Comparison of ENCODE assay signal across 17 cellular contexts in the genomic region with DNA sequence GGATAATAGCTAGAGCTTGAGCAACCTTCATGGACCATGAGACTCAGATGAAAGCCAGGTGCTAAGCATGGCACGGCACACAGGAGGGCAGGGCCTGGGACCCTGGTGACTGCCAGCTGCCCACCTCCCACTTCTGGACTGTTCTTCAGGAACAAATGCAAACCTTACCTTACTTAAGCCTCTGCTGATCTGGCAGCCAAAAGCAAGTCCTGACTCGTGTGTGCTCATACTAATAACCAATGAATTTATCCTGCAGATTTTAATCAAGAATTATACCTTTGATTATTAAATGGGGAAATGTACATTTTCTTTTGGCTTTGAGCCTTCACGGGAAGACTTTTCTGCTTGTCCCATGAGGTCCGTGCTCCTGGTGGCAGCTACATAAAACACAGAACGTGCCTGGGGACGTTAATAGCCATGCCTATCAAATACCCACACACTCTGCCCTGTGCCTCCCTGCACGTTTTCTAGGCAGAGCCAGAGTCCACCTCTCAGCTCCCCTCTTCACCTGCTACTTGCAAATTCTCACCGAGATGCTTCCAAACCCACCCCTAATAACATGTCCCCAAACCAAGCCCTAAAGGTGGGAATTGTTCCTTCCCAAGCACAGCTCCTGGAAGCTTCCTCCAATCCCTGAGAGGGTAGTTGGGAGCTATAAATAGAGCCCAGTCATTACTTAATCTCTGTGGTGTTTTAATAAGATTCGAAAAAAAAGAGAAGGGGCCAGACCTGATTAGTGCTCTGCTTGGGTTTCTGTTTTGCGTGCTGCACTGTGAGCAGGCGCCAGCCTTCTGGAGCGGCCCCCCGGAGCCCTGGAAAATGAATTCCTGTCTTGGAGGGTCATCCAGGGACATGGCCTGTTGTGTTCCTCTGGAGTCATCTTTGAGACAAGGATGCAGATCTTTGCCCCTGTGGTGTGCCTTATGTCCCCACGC. TPM values are rescaled to one million over a fixed set of nuclear protein-coding genes. Genes with fewer than 3 reads are reported as not detected.
DNase-seq lines count a peak whose midpoint lies in the region; ATAC-seq, FAIRE-seq and TF ChIP-seq lines count a peak whose summit lies in the region.
"Had no signal": no experiment of that assay in that cellular context is flagged by ENCODE, and none has a peak within 500 bp of the region (broad histone marks: within the 10 kb centered on the region; RNA-seq: fewer than 3 reads in every experiment).

No MANE protein-coding gene starts in this region.

- H3K14ac ChIP-seq in mesenchymal stem cell (ENCODE audit: low read length in 2 of 2): peak overlapping the region in 1 of 2 experiments; percentile 93

- H2AK5ac ChIP-seq in mesenchymal stem cell (ENCODE audit: low read length, severe bottlenecking): no peak overlapping the region

- H3K9me3 ChIP-seq in A549 (peaks cover 8% of the 10 kb centered on the region), GM23248 (ENCODE audit: low read depth) (peaks cover 7% of the 10 kb centered on the region), mesenchymal stem cell (ENCODE audit: control insufficient read depth, low read length) (peaks cover 9% of the 10 kb centered on the region)
- H3K9me3 ChIP-seq: colonic mucosa, gastrocnemius medialis had no signal

- no peak for TF ChIP-seq CTCF in A549 (IDR thresholded peaks at IDR 0.05)
- no peak for TF ChIP-seq CTCF in bronchial epithelial cell (IDR thresholded peaks at IDR 0.05; ENCODE audit: insufficient read depth, low read length, severe bottlenecking)
- no peak for TF ChIP-seq CTCF in omental fat pad (IDR thresholded peaks at IDR 0.05)

- peak overlapping the region in 1 of 2 experiments; percentile 2 for H3K23ac ChIP-seq in mesenchymal stem cell (ENCODE audit: low read length in 2 of 2)

- no peaks in the 10 kb centered on the region for H3K9me2 ChIP-seq in GM23248 (ENCODE audit: insufficient read depth)

- in situ Hi-C loops in GM23248 (cut with MboI): no loop called here

- H3K27ac ChIP-seq in A549 (peak overlapping the region; percentile 81 to 86), GM23248 (peak overlapping the region; percentile 84), mesenchymal stem cell (ENCODE audit: low read length, poor library complexity, severe bottlenecking) (no peak overlapping the region)
- H3K27ac ChIP-seq: colonic mucosa, gastrocnemius medialis had no signal

- H3K9ac ChIP-seq in GM23248 (peak overlapping the region; percentile 67), mesenchymal stem cell (ENCODE audit: low read length) (peak overlapping the region; percentile 69)

- peak overlapping the region; percentile 97 to 98 for H3K4ac ChIP-seq in mesenchymal stem cell (ENCODE audit: low read depth in 1 of 2, low read length in 2 of 2)

- H4K91ac ChIP-seq in mesenchymal stem cell (ENCODE audit: low read length): peak overlapping the region; percentile 99

- peak overlapping the region; percentile 72; the same call in 2 of the 3 replicates for H3K4me2 ChIP-seq in A549
- peak overlapping the region; percentile 44 for H3K4me2 ChIP-seq in GM23248 (ENCODE audit: unreplicated experiment)
- no peak overlapping the region for H3K4me2 ChIP-seq in mesenchymal stem cell (ENCODE audit: low read length, poor library complexity, severe bottlenecking)

- H4K8ac ChIP-seq in mesenchymal stem cell (ENCODE audit: low read length): peak overlapping the region; percentile 88

- no peaks in the 10 kb centered on the region for H4K20me1 ChIP-seq in GM23248 (ENCODE audit: insufficient read depth)
- H4K20me1 ChIP-seq: BLaER1 treated with 17β-estradiol and CSF1 and Interleukin-3, amounts not matched to agents 10 nM and 100 nM had no signal

- peak overlapping the region; percentile 99 to 100 for H3K18ac ChIP-seq in mesenchymal stem cell (ENCODE audit: low read depth in 1 of 2, low read length in 2 of 2)

- CTCF ChIA-PET in A549 (lab: Yijun Ruan, JAX): interaction anchor here (0.7 to 1.2 kb wide), 2 partner anchors 68 to 188 kb away, joined by 3 read pairs; partner anchors contain the start of gene ECHDC2

- no peak for DNase-seq in A549 (ENCODE audit: low read depth in 1 of 2, low spot score in 1 of 2)
- DNase-seq in GM23248: peak; percentile 78
- DNase-seq in bronchial epithelial cell (ENCODE audit: low read depth): peak; percentile 50
- peak; percentile 95 for DNase-seq in mesenchymal stem cell
- no peak for DNase-seq in omental fat pad (ENCODE audit: low spot score)
- no peak for DNase-seq in A172 (ENCODE audit: low spot score)
- DNase-seq: activated CD4-positive, alpha-beta T cell treated with anti-CD3 and anti-CD28 coated beads, Interleukin-2, amount 50 U/mL, for 1 hour; colonic mucosa; gastrocnemius medialis; GDM1; left colon; NCI-H2081 treated with DMSO at 0.1 percent for 48 hours; T-cell had no signal

- TF ChIP-seq POLR2A in A549 (IDR thresholded peaks at IDR 0.05; ENCODE audit: low read length): no peak

- no peak for TF ChIP-seq EP300 in A549 (IDR thresholded peaks at IDR 0.05)

- H3K79me2 ChIP-seq in GM23248 (ENCODE audit: insufficient read depth): no peaks in the 10 kb centered on the region

- no peak overlapping the region for H2BK5ac ChIP-seq in mesenchymal stem cell (ENCODE audit: low read depth, low read length, poor library complexity, severe bottlenecking)

- H3F3A ChIP-seq in GM23248 (ENCODE audit: insufficient read depth): peaks cover 54% of the 10 kb centered on the region

- 82% methylated on average over 14 of the region's 14 CpGs for WGBS in A549 (ENCODE audit: missing lambda C conversion rate)
- 47 to 54% methylated on average over 14 of the region's 14 CpGs for WGBS in GM23248 (ENCODE audit: low coverage in 1 of 2, low lambda C conversion rate in 2 of 2, missing lambda C conversion rate in 2 of 2), 2 experiments
- 58% methylated on average over 12 of the region's 14 CpGs for WGBS in mesenchymal stem cell

- no peak for FAIRE-seq in A549 (lab: Jason Lieb, UNC)
- FAIRE-seq in bronchial epithelial cell (lab: Jason Lieb, UNC): peak; percentile 23

- H3K27me3 ChIP-seq in GM23248 (replicated peaks; ENCODE audit: insufficient read depth): no peaks in the 10 kb centered on the region
- no peaks in the 10 kb centered on the region for H3K27me3 ChIP-seq in bronchial epithelial cell (ENCODE audit: control insufficient read depth, insufficient read depth, low read length)
- no peaks in the 10 kb centered on the region for H3K27me3 ChIP-seq in mesenchymal stem cell (ENCODE audit: control insufficient read depth in 1 of 2, insufficient read depth in 1 of 2, low read length in 2 of 2)
- H3K27me3 ChIP-seq: BLaER1 treated with 17β-estradiol and CSF1 and Interleukin-3, amounts not matched to agents 10 nM and 100 nM; colonic mucosa had no signal

- H2AFZ ChIP-seq in GM23248 (0 out of 2 replicates have a peak overlapping the region, but pooled peaks have one; percentile 7), mesenchymal stem cell (ENCODE audit: low read depth, low read length) (no peak overlapping the region)

- H3K36me3 ChIP-seq in GM23248 (ENCODE audit: low read depth): no peaks in the 10 kb centered on the region
- no peaks in the 10 kb centered on the region for H3K36me3 ChIP-seq in bronchial epithelial cell (ENCODE audit: control insufficient read depth, insufficient read depth, low read length)
- no peaks in the 10 kb centered on the region for H3K36me3 ChIP-seq in mesenchymal stem cell (ENCODE audit: control insufficient read depth in 1 of 2, insufficient read depth in 2 of 2, low read depth in 1 of 2, low read length in 2 of 2)
- H3K36me3 ChIP-seq: BLaER1 treated with 17β-estradiol and CSF1 and Interleukin-3, amounts not matched to agents 10 nM and 100 nM; colonic mucosa; gastrocnemius medialis had no signal

- H2BK15ac ChIP-seq in mesenchymal stem cell (ENCODE audit: low read depth, poor library complexity, severe bottlenecking): peak overlapping the region; percentile 97

- no peak for TF ChIP-seq RAD21 in A549 (conservative IDR thresholded peaks at IDR 0.05 in 1 of 2, IDR thresholded peaks at IDR 0.05 in 1 of 2)

- ATAC-seq in A549 (no peak), GM21367 (IDR thresholded peaks at IDR 0.05; ENCODE audit: unreplicated experiment) (no peak), omental fat pad (ENCODE audit: low FRiP score) (no peak)
- no peak for ATAC-seq in activated CD4-positive, CD25-positive, alpha-beta regulatory T cell treated with anti-CD3 and anti-CD28 coated beads, Interleukin-2, amount 50 U/mL, for 24 hours
- ATAC-seq: left colon had no signal

- H3K4me1 ChIP-seq in A549 (peaks cover 52% of the 10 kb centered on the region), GM23248 (ENCODE audit: insufficient read depth) (peaks cover 41% of the 10 kb centered on the region), mesenchymal stem cell (ENCODE audit: control insufficient read depth, insufficient read depth, low read depth, low read length) (peaks cover 9% of the 10 kb centered on the region)
- H3K4me1 ChIP-seq: colonic mucosa had no signal

- H3K4me3 ChIP-seq in A549: no peak overlapping the region
- no peak overlapping the region for H3K4me3 ChIP-seq in GM23248
- no peak overlapping the region for H3K4me3 ChIP-seq in bronchial epithelial cell (ENCODE audit: low read depth, low read length)
- peak overlapping the region in 1 of 2 experiments; percentile 8 for H3K4me3 ChIP-seq in mesenchymal stem cell (ENCODE audit: insufficient read depth in 1 of 2, low read depth in 1 of 2, low read length in 2 of 2)
- H3K4me3 ChIP-seq: BLaER1 treated with 17β-estradiol and CSF1 and Interleukin-3, amounts not matched to agents 10 nM and 100 nM; colonic mucosa; gastrocnemius medialis had no signal

- no peaks in the 10 kb centered on the region for H3K79me1 ChIP-seq in mesenchymal stem cell (replicated peaks; ENCODE audit: low read length, poor library complexity, severe bottlenecking)

- peak overlapping the region; percentile 99 to 100 for H2BK12ac ChIP-seq in mesenchymal stem cell (ENCODE audit: low read length in 2 of 2)

- POLR2A ChIA-PET in A549 (lab: Yijun Ruan, JAX): no interaction called here

- peak overlapping the region; percentile 98 for H2BK120ac ChIP-seq in mesenchymal stem cell (ENCODE audit: low read depth, low read length)

RNA-seq across cellular contexts. Expression of gene SLC1A7, which starts 33.5 kb away (rescaled TPM):
- polyA plus RNA-seq in A549 (2011; rRNA removed): 0.12 TPM in 2 replicates
- polyA plus RNA-seq in A549 (2012; cell fraction: cytosol; rRNA removed): 0.08 and 0.09 TPM in 2 replicates
- polyA plus RNA-seq in A549 (2012; cell fraction: nucleus; rRNA removed): 0.24 and 0.25 TPM in 2 replicates
- polyA plus RNA-seq in A549 (2017; fragmentation: RNase III; extraction: RNeasy Plus Mini Kit Qiagen cat#74134 plus additional on column Dnase treatment): 0.03 to 0.07 TPM (median 0.04 TPM) in 3 replicates
- 0.12 TPM in 1 of 2 replicates, not detected in the other for polyA minus RNA-seq in A549 (2011; rRNA and poly(A)+ RNA removed)
- total RNA-seq in GM23248 (2014; rRNA removed; shearing (Covaris generic)): 0.13 TPM in 1 of 2 replicates, not detected in the other
- polyA plus RNA-seq in GM23248 (2016; fragmentation: Nextera tagmentation; extraction: Ambion mirVana): 0.51 and 0.76 TPM in 2 replicates
- not detected in 2 replicates for total RNA-seq in bronchial epithelial cell
- 2.3 TPM for polyA plus RNA-seq in mesenchymal stem cell (2013, experiment 1 of 2)
- polyA plus RNA-seq in mesenchymal stem cell (2013, experiment 2 of 2): 2.2 TPM
- under 1 TPM in 3 of 4 donors, not detected in 1; 0.19 to 0.63 (median 0.48) TPM for total RNA-seq in omental fat pad
- not detected in 2 replicates for total RNA-seq in A172 (2014; rRNA removed; shearing (Covaris generic))
- total RNA-seq: urinary bladder had no signal

RNA-seq across cellular contexts. Expression of gene PODN, which starts 46.9 kb away (rescaled TPM):
- polyA plus RNA-seq in A549 (2011; rRNA removed): 0.05 and 0.15 TPM in 2 replicates
- 0.01 TPM in 1 of 2 replicates, not detected in the other for polyA plus RNA-seq in A549 (2012; cell fraction: cytosol; rRNA removed)
- polyA plus RNA-seq in A549 (2012; cell fraction: nucleus; rRNA removed): 0.05 and 0.17 TPM in 2 replicates
- not detected in 3 replicates for polyA plus RNA-seq in A549 (2017; fragmentation: RNase III; extraction: RNeasy Plus Mini Kit Qiagen cat#74134 plus additional on column Dnase treatment)
- not detected in 2 replicates for polyA minus RNA-seq in A549 (2011; rRNA and poly(A)+ RNA removed)
- total RNA-seq in GM23248 (2014; rRNA removed; shearing (Covaris generic)): 54.0 and 54.8 TPM in 2 replicates
- 71.6 and 73.7 TPM in 2 replicates for polyA plus RNA-seq in GM23248 (2016; fragmentation: Nextera tagmentation; extraction: Ambion mirVana)
- total RNA-seq in bronchial epithelial cell: 0.53 TPM in 1 of 2 replicates, not detected in the other
- polyA plus RNA-seq in mesenchymal stem cell (2013, experiment 1 of 2): 54.8 TPM
- polyA plus RNA-seq in mesenchymal stem cell (2013, experiment 2 of 2): 53.6 TPM
- total RNA-seq in omental fat pad: 100 to 1,000 TPM in 3 of 4 donors, 10 to 100 TPM in 1; 99.8 to 440 (median 251) TPM
- total RNA-seq in A172 (2014; rRNA removed; shearing (Covaris generic)): not detected in 2 replicates

Comparison
In these comparisons a context has a peak if more than half of its experiments do, and no peak if none do; other contexts are left out.
1. DNase-seq: peak in GM23248 (single experiment), bronchial epithelial cell (single experiment) and mesenchymal stem cell (single experiment); none in A549 (0 of 2), omental fat pad (single experiment) and A172 (single experiment).
2. RNA of gene PODN, which starts 46.9 kb away (total RNA-seq): 99.8 to 440 TPM in omental fat pad and 54.0 to 54.8 TPM in GM23248; 0.53 TPM in bronchial epithelial cell and not detected in A172; every median in the first group is over 10 times any median in the second.